In genomic region chr3:24781454-24781853, GRCh38 we compare ENCODE assay signal across 35 cellular contexts.
"Had no signal": no experiment of that assay in that cellular context is flagged by ENCODE, and none has a peak within 500 bp of the region (broad histone marks: within the 10 kb centered on the region; RNA-seq: fewer than 3 reads in every experiment).

No MANE protein-coding gene starts in this region.

- H3K9me3 ChIP-seq: MG63 had no signal

- H3K36me3 ChIP-seq: MG63 had no signal

- H3K27me3 ChIP-seq: MG63 had no signal

- DNase-seq: Karpas-422, Kasumi-1, MG63, MM.1S, MV-4-11, NCI-H1048, NCI-H1092, NCI-H1092 treated with DMSO at 0.1 percent for 48 hours, NCI-H1105, NCI-H1105 treated with DMSO at 0.1 percent for 48 hours, NCI-H1417, NCI-H1417 treated with DMSO at 0.1 percent for 48 hours, NCI-H1436, NCI-H1436 treated with DMSO at 0.1 percent for 48 hours, NCI-H146, NCI-H1694, NCI-H1694 treated with DMSO at 0.1 percent for 48 hours, NCI-H187, NCI-H187 treated with DMSO at 0.1 percent for 48 hours, NCI-H1930, NCI-H2029, NCI-H2029 treated with DMSO at 0.1 percent for 48 hours, NCI-H2081, NCI-H2081 treated with DMSO at 0.1 percent for 48 hours, NCI-H2107, NCI-H2171, NCI-H2171 treated with DMSO at 0.1 percent for 48 hours, NCI-H2227 treated with DMSO at 0.1 percent for 48 hours, NCI-H226, NCI-H345, NCI-H446, NCI-H446 treated with DMSO at 0.1 percent for 48 hours, NCI-H510A, NCI-H510A treated with DMSO at 0.1 percent for 48 hours, NCI-H524 had no signal

- H3K4me3 ChIP-seq: MG63 had no signal
